Comparison of ENCODE assay signal across 9 cellular contexts in the genomic region with DNA sequence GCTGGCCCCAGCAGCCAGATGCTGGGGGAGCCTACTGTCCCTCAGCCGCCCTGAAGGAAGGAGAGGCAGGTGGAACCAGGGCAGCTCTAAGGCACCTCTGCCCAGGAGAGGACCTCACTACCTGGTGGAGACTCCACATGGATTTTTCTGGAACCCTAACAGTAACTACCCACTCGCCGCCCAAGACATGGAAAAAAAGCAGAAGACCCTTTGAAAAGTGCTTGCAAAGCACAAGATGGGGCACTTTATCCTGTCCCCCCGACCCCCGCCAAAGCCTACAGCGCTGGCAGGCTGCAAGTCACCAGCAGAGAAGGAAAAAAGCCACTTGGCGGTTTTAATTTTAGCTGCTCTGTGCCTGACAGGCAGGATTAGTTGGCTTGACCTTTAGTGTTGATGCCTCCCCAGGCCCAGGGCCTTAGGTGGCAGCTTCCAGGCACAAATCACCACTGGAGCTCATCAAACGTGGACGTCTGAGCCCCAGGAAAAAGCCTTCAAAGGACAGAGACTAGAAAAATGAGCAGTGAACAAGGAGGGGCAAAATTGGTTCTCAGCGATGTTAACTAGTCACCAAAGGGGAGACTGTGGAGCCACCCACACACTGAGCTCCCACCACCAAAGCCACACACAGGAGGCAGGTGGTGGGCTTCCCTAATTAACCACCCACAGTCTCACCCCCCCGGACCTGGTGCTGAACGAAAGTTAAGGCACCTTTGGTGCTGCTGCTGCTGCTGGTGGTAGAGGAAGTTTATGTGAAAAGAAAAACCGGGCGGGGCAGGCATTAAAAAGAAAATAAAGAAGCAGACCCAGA. TPM values are rescaled to one million over a fixed set of nuclear protein-coding genes. Genes with fewer than 3 reads are reported as not detected.
DNase-seq lines count a peak whose midpoint lies in the region; ATAC-seq and TF ChIP-seq lines count a peak whose summit lies in the region.
"Had no signal": no experiment of that assay in that cellular context is flagged by ENCODE, and none has a peak within 500 bp of the region (broad histone marks: within the 10 kb centered on the region; RNA-seq: fewer than 3 reads in every experiment).

No MANE protein-coding gene starts in this region.

- H3K4me3 ChIP-seq in HL-60 (replicated peaks; ENCODE audit: insufficient read depth, low read length) (no peak overlapping the region), heart left ventricle (no peak overlapping the region), foreskin fibroblast (ENCODE audit: low read depth in 1 of 2, low read length in 2 of 2) (no peak overlapping the region)
- H3K4me3 ChIP-seq: pancreas had no signal

- intact Hi-C loops in heart left ventricle (cut with DNase I), result loop anchor here in 1 of 10 donors (2.0 kb wide), 1 partner anchor 17 kb away; no protein-coding TSS in a partner anchor

- DNase-seq in HL-60 (ENCODE audit: low read depth in 1 of 2, low spot score in 1 of 2) (peak in 1 of 2 experiments; percentile 58), heart left ventricle (peak in 1 of 5 donors; percentile 33), foreskin fibroblast (no peak), NCI-H1930 (lab: John Stamatoyannopoulos, UW) (no peak)
- DNase-seq in activated CD8-positive, alpha-beta memory T cell treated with anti-CD3 and anti-CD28 coated beads, Interleukin-2, amount 50 U/mL, for 4 hours, result peak; percentile 71
- peak in 2 of 3 experiments; percentile 35 to 36 for DNase-seq in stimulated activated CD4-positive, alpha-beta T cell treated with anti-CD3 and anti-CD28 coated beads, TNF-alpha, amount 100 ng/mL, for 4 hours (ENCODE audit: low read depth in 3 of 3)

- ATAC-seq in heart left ventricle (peak in 2 of 4 donors; percentile 1 to 13), HG03442 (IDR thresholded peaks at IDR 0.05; ENCODE audit: unreplicated experiment) (no peak), GM18858 (IDR thresholded peaks at IDR 0.05; ENCODE audit: unreplicated experiment) (no peak)

- peak overlapping the region; percentile 38 for H3K27ac ChIP-seq in HL-60 (replicated peaks)
- peak overlapping the region; percentile 3 to 82 (median 73) for H3K27ac ChIP-seq in heart left ventricle

- no peak for TF ChIP-seq POLR2A in heart left ventricle (IDR thresholded peaks at IDR 0.05)

- peaks cover 11 to 90% (median 55%) of the 10 kb centered on the region in 12 donors for H3K4me1 ChIP-seq in heart left ventricle

- TF ChIP-seq CTCF in HL-60 (IDR thresholded peaks at IDR 0.05; ENCODE audit: insufficient read depth, low read length), result no peak
- no peak for TF ChIP-seq CTCF in heart left ventricle (IDR thresholded peaks at IDR 0.05)
- no peak for TF ChIP-seq CTCF in foreskin fibroblast (IDR thresholded peaks at IDR 0.05; ENCODE audit: low read depth, low read length)

- WGBS in heart left ventricle, 4 donors, result 46 to 58% (median 51%) methylated on average over 14 of the region's 14 CpGs

- peaks cover 0 to 75% (median 68%) of the 10 kb centered on the region in 9 donors for H3K36me3 ChIP-seq in heart left ventricle

- no peaks in the 10 kb centered on the region for H3K9me3 ChIP-seq in heart left ventricle
- H3K9me3 ChIP-seq: pancreas had no signal

- H3K27me3 ChIP-seq in HL-60 (ENCODE audit: insufficient read depth, poor library complexity, severe bottlenecking) (no peaks in the 10 kb centered on the region), heart left ventricle (no peaks in the 10 kb centered on the region)
- H3K27me3 ChIP-seq: pancreas had no signal

RNA-seq across cellular contexts. Expression of a gene that starts 4.2 kb away (rescaled TPM):
- total RNA-seq in heart left ventricle, result 100 to 1,000 TPM in 4 of 9 donors, 10 to 100 TPM in 5; 51.6 to 167 (median 89.9) TPM
- 10 to 100 TPM; 10.3 to 71.8 TPM for polyA plus RNA-seq in heart left ventricle

RNA-seq across cellular contexts. Expression of a gene that starts 14.3 kb away (rescaled TPM):
- 100 to 1,000 TPM; 103 to 349 (median 157) TPM for total RNA-seq in heart left ventricle
- polyA plus RNA-seq in heart left ventricle, result 10 to 100 TPM; 59.2 to 65.5 TPM

RNA-seq across cellular contexts. Expression of a gene that starts 20.1 kb away (rescaled TPM):
- total RNA-seq in heart left ventricle, result 10 to 100 TPM; 22.2 to 34.0 (median 28.1) TPM
- polyA plus RNA-seq in heart left ventricle, result 10 to 100 TPM; 16.2 to 78.9 TPM

RNA-seq across cellular contexts. Expression of a gene that starts 39.0 kb away (rescaled TPM):
- total RNA-seq in heart left ventricle, result 10 to 100 TPM in 3 of 9 donors, 1 to 10 TPM in 6; 7.0 to 27.5 (median 8.6) TPM
- 1 to 10 TPM; 7.8 to 9.5 TPM for polyA plus RNA-seq in heart left ventricle

RNA-seq across cellular contexts. Expression of a gene that starts 41.0 kb away (rescaled TPM):
- total RNA-seq in heart left ventricle, result 1 to 10 TPM in 4 of 9 donors, under 1 TPM in 4, not detected in 1; 0.62 to 5.5 (median 1.3) TPM
- polyA plus RNA-seq in heart left ventricle, result under 1 TPM; 0.42 to 0.65 TPM

Comparison
In these comparisons a context has a peak if more than half of its experiments do, and no peak if none do; other contexts are left out.
1. DNase-seq: peak in activated CD8-positive, alpha-beta memory T cell treated with anti-CD3 and anti-CD28 coated beads, Interleukin-2, amount 50 U/mL, for 4 hours (single experiment) and stimulated activated CD4-positive, alpha-beta T cell treated with anti-CD3 and anti-CD28 coated beads, TNF-alpha, amount 100 ng/mL, for 4 hours (2 of 3); none in foreskin fibroblast (0 of 2) and NCI-H1930 (0 of 2).